In the genomic region with DNA sequence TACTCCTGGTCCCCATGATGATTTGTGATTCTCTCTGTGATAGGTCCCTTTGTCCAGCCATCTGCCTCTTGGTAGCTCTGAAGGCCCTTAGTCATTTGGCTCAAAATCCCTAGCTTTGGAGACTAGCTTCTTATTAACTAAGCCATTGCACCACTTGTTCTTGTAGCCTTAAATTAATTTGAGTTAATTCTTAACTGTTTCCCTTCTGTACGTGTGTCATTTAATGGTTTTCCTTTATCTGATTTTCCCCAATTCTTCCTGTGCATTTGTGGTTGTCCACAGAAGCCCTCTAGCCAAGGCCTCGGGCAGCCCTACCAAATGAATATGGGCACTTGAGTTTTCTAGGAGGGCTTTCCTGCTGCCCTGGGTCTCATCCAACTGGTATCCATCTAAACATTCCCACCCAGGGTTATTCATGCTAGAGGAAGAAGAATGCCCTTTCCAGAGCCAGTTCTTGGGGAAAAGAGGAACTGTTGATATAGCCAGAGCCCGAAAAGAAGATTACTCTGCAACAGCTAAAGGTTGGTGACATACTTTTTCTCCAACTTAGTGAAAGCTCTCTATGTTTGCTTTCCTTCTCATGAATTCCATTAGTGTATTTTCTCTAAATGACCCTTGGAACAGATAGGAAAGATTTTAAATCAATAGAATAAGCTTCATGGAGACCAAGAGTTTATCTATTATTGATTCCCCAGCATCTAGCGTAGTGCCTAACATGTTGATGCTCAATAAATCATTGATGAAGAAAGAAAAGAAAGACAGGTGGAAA, we compare ENCODE assay signal across 15 cellular contexts.
"Had no signal": no experiment of that assay in that cellular context is flagged by ENCODE, and none has a peak within 500 bp of the region (broad histone marks: within the 10 kb centered on the region; RNA-seq: fewer than 3 reads in every experiment).

No MANE protein-coding gene starts in this region.

- H3K4me3 ChIP-seq: gastroesophageal sphincter, ovary, skin epidermis, tibial artery had no signal

- ATAC-seq: activated T-helper 17 cell treated with anti-CD3 and anti-CD28 coated beads, Interleukin-2, amount 50 U/mL, for 72 hours; gastroesophageal sphincter; stimulated activated effector memory CD8-positive, alpha-beta T cell treated with anti-CD3 and anti-CD28 coated beads, Interleukin-12 subunit alpha, Interleukin-12 subunit beta, amount 100 ng/mL, for 72 hours had no signal

- H3K4me1 ChIP-seq: gastroesophageal sphincter, tibial artery had no signal

- H3K4me3 Mint-ChIP-seq: activated CD4-positive, alpha-beta T cell treated with anti-CD3 and anti-CD28 coated beads, Interleukin-2, amount 10 ng/mL, durations not matched to agents 24 days and 14 days; activated naive CD4-positive, alpha-beta T cell treated with anti-CD3 and anti-CD28 coated beads, Interleukin-2, amount 10 ng/mL, durations not matched to agents 7 days and 5 days; activated T-helper 17 cell treated with anti-CD3 and anti-CD28 coated beads, Interleukin-2, amount 50 U/mL, for 72 hours; neural crest cell; stimulated activated effector memory CD8-positive, alpha-beta T cell treated with anti-CD3 and anti-CD28 coated beads, Interleukin-12 subunit alpha, Interleukin-12 subunit beta, amount 100 ng/mL, for 72 hours; T-helper 1 cell treated with Interleukin-12 subunit alpha and Interleukin-12 subunit beta and Interleukin-4 antibody, amounts not matched to agents 30 μg/mL and 1 μg/mL, for 36 hours had no signal

- H3K27me3 Mint-ChIP-seq: activated CD4-positive, alpha-beta T cell treated with anti-CD3 and anti-CD28 coated beads, Interleukin-2, amount 10 ng/mL, durations not matched to agents 24 days and 14 days; activated T-helper 17 cell treated with anti-CD3 and anti-CD28 coated beads, Interleukin-2, amount 50 U/mL, for 72 hours had no signal

- DNase-seq: activated CD4-positive, alpha-beta T cell treated with anti-CD3 and anti-CD28 coated beads, Interleukin-2, amount 10 ng/mL, durations not matched to agents 24 days and 14 days; activated naive CD4-positive, alpha-beta T cell treated with anti-CD3 and anti-CD28 coated beads, Interleukin-2, amount 10 ng/mL, durations not matched to agents 7 days and 5 days; activated T-cell treated with anti-CD3 and anti-CD28 coated beads for 4 hours; central memory CD4-positive, alpha-beta T cell; cortex of kidney; effector memory CD4-positive, alpha-beta T cell; kidney glomerular epithelial cell; ovary; tibial artery had no signal

- H3K36me3 ChIP-seq: gastroesophageal sphincter, ovary, tibial artery had no signal

- H3K27ac Mint-ChIP-seq: activated CD4-positive, alpha-beta T cell treated with anti-CD3 and anti-CD28 coated beads, Interleukin-2, amount 10 ng/mL, durations not matched to agents 24 days and 14 days; activated naive CD4-positive, alpha-beta T cell treated with anti-CD3 and anti-CD28 coated beads, Interleukin-2, amount 10 ng/mL, durations not matched to agents 7 days and 5 days; activated T-helper 17 cell treated with anti-CD3 and anti-CD28 coated beads, Interleukin-2, amount 50 U/mL, for 72 hours; stimulated activated effector memory CD8-positive, alpha-beta T cell treated with anti-CD3 and anti-CD28 coated beads, Interleukin-12 subunit alpha, Interleukin-12 subunit beta, amount 100 ng/mL, for 72 hours; T-helper 1 cell treated with Interleukin-12 subunit alpha and Interleukin-12 subunit beta and Interleukin-4 antibody, amounts not matched to agents 30 μg/mL and 1 μg/mL, for 36 hours had no signal

- H3K27ac ChIP-seq: gastroesophageal sphincter, ovary, skin epidermis, tibial artery had no signal

- H3K9me3 Mint-ChIP-seq: activated T-helper 17 cell treated with anti-CD3 and anti-CD28 coated beads, Interleukin-2, amount 50 U/mL, for 72 hours; stimulated activated effector memory CD8-positive, alpha-beta T cell treated with anti-CD3 and anti-CD28 coated beads, Interleukin-12 subunit alpha, Interleukin-12 subunit beta, amount 100 ng/mL, for 72 hours; T-helper 1 cell treated with Interleukin-12 subunit alpha and Interleukin-12 subunit beta and Interleukin-4 antibody, amounts not matched to agents 30 μg/mL and 1 μg/mL, for 36 hours had no signal

- H3K27me3 ChIP-seq: gastroesophageal sphincter, ovary, tibial artery had no signal

- H3K9me3 ChIP-seq: gastroesophageal sphincter, ovary, tibial artery had no signal

- H3K36me3 Mint-ChIP-seq: stimulated activated effector memory CD8-positive, alpha-beta T cell treated with anti-CD3 and anti-CD28 coated beads, Interleukin-12 subunit alpha, Interleukin-12 subunit beta, amount 100 ng/mL, for 72 hours had no signal
